Comparison of ENCODE assay signal across 19 cellular contexts in the genomic region with DNA sequence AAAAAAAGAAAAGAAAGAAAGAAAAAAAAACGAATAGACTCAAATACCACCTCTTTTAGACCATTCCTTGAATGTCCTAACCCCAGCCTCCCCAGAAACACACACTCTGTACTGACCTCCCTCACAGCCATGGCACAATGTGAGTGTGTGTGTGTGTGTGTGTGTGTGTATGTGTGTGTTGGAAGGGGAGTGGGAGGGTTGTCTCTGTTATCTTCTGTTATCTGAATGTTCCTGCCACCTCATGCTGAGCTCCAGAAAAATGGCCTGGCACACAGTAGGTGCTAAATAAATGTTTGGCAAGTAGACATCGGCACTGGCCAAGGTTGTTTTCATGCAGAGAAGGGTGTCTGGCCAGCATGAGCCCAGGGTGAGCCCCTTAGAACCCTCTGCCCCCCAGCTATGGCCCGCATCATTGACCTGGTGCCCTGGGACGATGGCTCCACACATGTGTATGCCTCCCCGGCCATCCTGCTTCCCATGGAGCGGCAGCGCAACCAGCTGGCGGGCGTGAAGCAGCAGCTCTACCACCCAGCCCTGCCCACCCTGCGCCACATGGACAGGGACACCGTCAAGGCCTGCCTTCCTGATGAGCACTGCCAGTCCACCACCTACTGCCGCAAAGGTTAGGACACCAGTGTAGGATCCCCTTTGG. TPM values are rescaled to one million over a fixed set of nuclear protein-coding genes. Genes with fewer than 3 reads are reported as not detected.
A peak's percentile ranks its signal among the peaks of the same experiment; 100 is the strongest.
DNase-seq lines count a peak whose midpoint lies in the region; ATAC-seq, FAIRE-seq and TF ChIP-seq lines count a peak whose summit lies in the region.
"Had no signal": no experiment of that assay in that cellular context is flagged by ENCODE, and none has a peak within 500 bp of the region (broad histone marks: within the 10 kb centered on the region; RNA-seq: fewer than 3 reads in every experiment).

No MANE protein-coding gene starts in this region.

- peaks cover 4 to 20% of the 10 kb centered on the region in 2 experiments; a peak in 4 of 5 replicates for H3K27me3 ChIP-seq in HepG2 (ENCODE audit: control insufficient read depth in 1 of 2, insufficient read depth in 2 of 2, low read length in 2 of 2)
- H3K27me3 ChIP-seq: cardiac muscle cell had no signal

- peak; percentile 45 for TF ChIP-seq RAD21 in HepG2 (CRISPR knock-in tag; IDR thresholded peaks at IDR 0.05)

- DNase-seq in ELF-1 (ENCODE audit: low read depth, low spot score) (peak; percentile 47), HUDEP-2 (lab: John Stamatoyannopoulos, UW; ENCODE audit: unreplicated experiment in 76 of 76) (peak in 45 of 76 experiments; percentile 12 to 58 (median 30)), amniotic epithelial cell (ENCODE audit: low read depth) (peak; percentile 9), HepG2 (ENCODE audit: low spot score) (no peak), foreskin melanocyte (no peak), SHP77 (lab: John Stamatoyannopoulos, UW) (no peak)
- DNase-seq in stimulated activated CD4-positive, alpha-beta T cell treated with anti-CD3 and anti-CD28 coated beads, Interleukin-1b, Interleukin-23, amount 100 ng/mL, for 48 hours: no peak
- DNase-seq: activated CD4-positive, alpha-beta T cell treated with anti-CD3 and anti-CD28 coated beads, Interleukin-2, amount 10 ng/mL, durations not matched to agents 7 days and 5 days; activated T-cell treated with anti-CD3 and anti-CD28 coated beads, Interleukin-2, amount 50 U/mL, for 1 hour; effector memory CD8-positive, alpha-beta T cell; NCI-H1694; T-helper 2 cell had no signal

- H3K9ac ChIP-seq in HepG2 (ENCODE audit: insufficient read depth, low read depth, low read length): no peak overlapping the region
- H3K9ac ChIP-seq: parathyroid adenoma had no signal

- H3K4me3 ChIP-seq in HepG2 (replicated peaks in 1 of 3; ENCODE audit: insufficient read depth in 1 of 3, low read depth in 2 of 3, low read length in 3 of 3): no peak overlapping the region
- H3K4me3 ChIP-seq: cardiac muscle cell had no signal

- POLR2A ChIA-PET in HepG2 (lab: Yijun Ruan, JAX): no interaction called here

- TF ChIP-seq POLR2A in HepG2 (IDR thresholded peaks at IDR 0.05; ENCODE audit: insufficient read depth in 1 of 2, low read depth in 2 of 2, low read length in 2 of 2): no peak

- H3K36me3 ChIP-seq in HepG2 (replicated peaks in 1 of 2; ENCODE audit: control insufficient read depth in 1 of 2, insufficient read depth in 2 of 2, low read length in 2 of 2): no peaks in the 10 kb centered on the region
- H3K36me3 ChIP-seq: cardiac muscle cell had no signal

- TF ChIP-seq CTCF in HepG2 (CRISPR knock-in tag; IDR thresholded peaks at IDR 0.05): peak; percentile 91

- no peak overlapping the region for H2AFZ ChIP-seq in HepG2 (ENCODE audit: low read length)
- H2AFZ ChIP-seq: parathyroid adenoma had no signal

- no peaks in the 10 kb centered on the region for H3K9me3 ChIP-seq in HepG2 (ENCODE audit: low read length)

- no peaks in the 10 kb centered on the region for H3K4me1 ChIP-seq in HepG2 (ENCODE audit: insufficient read depth, low read length)

- H3K4me2 ChIP-seq in HepG2 (ENCODE audit: low read depth, low read length): no peak overlapping the region

- no peak for TF ChIP-seq EP300 in HepG2 (IDR thresholded peaks at IDR 0.05; ENCODE audit: low read depth in 2 of 2, low read length in 2 of 2)
- TF ChIP-seq EP300 in HepG2 (CRISPR knock-in tag; IDR thresholded peaks at IDR 0.05; ENCODE audit: borderline replicate concordance): no peak

- peak; percentile 88 for ATAC-seq in HepG2
- ATAC-seq: effector memory CD8-positive, alpha-beta T cell had no signal

- WGBS in HepG2 (ENCODE audit: low lambda C conversion rate): 51% methylated on average over 9 of the region's 12 CpGs

- H3K27ac ChIP-seq in HepG2 (ENCODE audit: extremely low read length, insufficient read depth, low read length): no peak overlapping the region
- H3K27ac ChIP-seq: cardiac muscle cell, HL-60, parathyroid adenoma had no signal

- CTCF ChIA-PET in HepG2 (lab: Yijun Ruan, JAX; ENCODE audit: low intra/inter-chr PET ratio, low total read pairs): interaction anchor here (0.7 kb wide), 1 partner anchor 78 kb away, joined by 3 read pairs; no protein-coding TSS in a partner anchor

- BruUV-seq in HepG2 (replicated peaks; lab: Mats Ljungman, UMichigan): no TSS peak

- no peaks in the 10 kb centered on the region for H4K20me1 ChIP-seq in HepG2 (ENCODE audit: insufficient read depth, low read length)

- no peak for FAIRE-seq in HepG2 (lab: Jason Lieb, UNC)
- FAIRE-seq: frontal cortex had no signal

- intact Hi-C loops in HepG2 (cut with micrococcal nuclease; ENCODE audit: unreplicated experiment): no loop called here

- in situ Hi-C loops in HepG2 (cut with HindIII; ENCODE audit: extremely low pct_ligation_motif_present, low pct_unique_long_range_greater_than_20kb): no loop called here

- H3K79me2 ChIP-seq in HepG2 (ENCODE audit: insufficient read depth, low read length): no peaks in the 10 kb centered on the region
- H3K79me2 ChIP-seq: parathyroid adenoma had no signal

RNA-seq across cellular contexts. Expression of gene CNGB1, which starts 6.6 kb away (rescaled TPM):
- 0.02 and 0.03 TPM in 2 replicates for total RNA-seq in HepG2 (2016; rRNA removed; fragmentation: Illumina TruSeq; extraction: Trizol)
- not detected in 2 replicates for total RNA-seq in HepG2 (2016; cell fraction: cytosol; rRNA removed; fragmentation: Illumina TruSeq; extraction: Trizol; ENCODE audit: low read depth)
- total RNA-seq in HepG2 (2016; cell fraction: insoluble cytoplasmic fraction; rRNA removed; fragmentation: Illumina TruSeq; extraction: Trizol): 0.03 and 0.09 TPM in 2 replicates
- total RNA-seq in HepG2 (2016; cell fraction: membrane; rRNA removed; fragmentation: Illumina TruSeq; extraction: Trizol): 0.53 TPM in 1 of 2 replicates, not detected in the other
- not detected in 2 replicates for total RNA-seq in HepG2 (2016; cell fraction: nucleus; rRNA removed; fragmentation: Illumina TruSeq; extraction: Trizol)
- 0.15 and 0.29 TPM in 2 replicates for polyA plus RNA-seq in HepG2 (2011; rRNA removed)
- 0.15 and 0.33 TPM in 2 replicates for polyA plus RNA-seq in HepG2 (2011; cell fraction: cytosol; rRNA removed)
- 0.08 and 0.38 TPM in 2 replicates for polyA plus RNA-seq in HepG2 (2011; cell fraction: nucleus; rRNA removed)
- polyA plus RNA-seq in HepG2 (2012): 0.08 and 0.84 TPM in 2 replicates
- polyA plus RNA-seq in HepG2 (2016; cell fraction: cytosol; fragmentation: Illumina TruSeq; extraction: Trizol; ENCODE audit: low read depth): 0.09 and 0.19 TPM in 2 replicates
- 0.05 TPM in 1 of 2 replicates, not detected in the other for polyA plus RNA-seq in HepG2 (2016; cell fraction: insoluble cytoplasmic fraction; fragmentation: Illumina TruSeq; extraction: Trizol; ENCODE audit: low read depth)
- polyA plus RNA-seq in HepG2 (2016; cell fraction: membrane; fragmentation: Illumina TruSeq; extraction: Trizol; ENCODE audit: low read depth): not detected in 2 replicates
- not detected in 2 replicates for polyA plus RNA-seq in HepG2 (2016; cell fraction: nucleus; fragmentation: Illumina TruSeq; extraction: Trizol; ENCODE audit: insufficient read depth, low read depth)
- polyA minus RNA-seq in HepG2 (2011; rRNA and poly(A)+ RNA removed; ENCODE audit: low replicate concordance): 4.0 and 16.2 TPM in 2 replicates
- 0.10 TPM in 1 of 2 replicates, not detected in the other for polyA minus RNA-seq in HepG2 (2011; cell fraction: cytosol; rRNA and poly(A)+ RNA removed)
- 0.64 and 1.5 TPM in 2 replicates for polyA minus RNA-seq in HepG2 (2011; cell fraction: nucleus; rRNA and poly(A)+ RNA removed)
- total RNA-seq: activated CD4-positive, alpha-beta T cell treated with anti-CD3 and anti-CD28 coated beads, Interleukin-2, amount 10 ng/mL, durations not matched to agents 7 days and 5 days; cardiac muscle cell; G401; NCI-H460; subcutaneous adipose tissue had no signal
- polyA plus RNA-seq: cardiac muscle cell had no signal

RNA-seq across cellular contexts. Expression of gene ZNF319, which starts 22.9 kb away (rescaled TPM):
- total RNA-seq in HepG2 (2016; rRNA removed; fragmentation: Illumina TruSeq; extraction: Trizol): 3.5 and 3.6 TPM in 2 replicates
- 0.51 and 0.88 TPM in 2 replicates for total RNA-seq in HepG2 (2016; cell fraction: cytosol; rRNA removed; fragmentation: Illumina TruSeq; extraction: Trizol; ENCODE audit: low read depth)
- total RNA-seq in HepG2 (2016; cell fraction: insoluble cytoplasmic fraction; rRNA removed; fragmentation: Illumina TruSeq; extraction: Trizol): 3.1 and 3.2 TPM in 2 replicates
- total RNA-seq in HepG2 (2016; cell fraction: membrane; rRNA removed; fragmentation: Illumina TruSeq; extraction: Trizol): 2.3 and 2.7 TPM in 2 replicates
- total RNA-seq in HepG2 (2016; cell fraction: nucleus; rRNA removed; fragmentation: Illumina TruSeq; extraction: Trizol): 3.0 and 3.7 TPM in 2 replicates
- polyA plus RNA-seq in HepG2 (2011; rRNA removed): 2.4 and 5.2 TPM in 2 replicates
- 2.9 and 3.1 TPM in 2 replicates for polyA plus RNA-seq in HepG2 (2011; cell fraction: cytosol; rRNA removed)
- polyA plus RNA-seq in HepG2 (2011; cell fraction: nucleus; rRNA removed): 7.2 and 8.1 TPM in 2 replicates
- polyA plus RNA-seq in HepG2 (2012): 2.2 and 4.4 TPM in 2 replicates
- polyA plus RNA-seq in HepG2 (2016; cell fraction: cytosol; fragmentation: Illumina TruSeq; extraction: Trizol; ENCODE audit: low read depth): 0.15 and 0.25 TPM in 2 replicates
- 4.6 TPM in 2 replicates for polyA plus RNA-seq in HepG2 (2016; cell fraction: insoluble cytoplasmic fraction; fragmentation: Illumina TruSeq; extraction: Trizol; ENCODE audit: low read depth)
- 1.0 and 1.3 TPM in 2 replicates for polyA plus RNA-seq in HepG2 (2016; cell fraction: membrane; fragmentation: Illumina TruSeq; extraction: Trizol; ENCODE audit: low read depth)
- 5.6 TPM in 2 replicates for polyA plus RNA-seq in HepG2 (2016; cell fraction: nucleus; fragmentation: Illumina TruSeq; extraction: Trizol; ENCODE audit: insufficient read depth, low read depth)
- polyA minus RNA-seq in HepG2 (2011; rRNA and poly(A)+ RNA removed; ENCODE audit: low replicate concordance): 8.6 and 11.6 TPM in 2 replicates
- 4.9 and 6.1 TPM in 2 replicates for polyA minus RNA-seq in HepG2 (2011; cell fraction: cytosol; rRNA and poly(A)+ RNA removed)
- polyA minus RNA-seq in HepG2 (2011; cell fraction: nucleus; rRNA and poly(A)+ RNA removed): 4.6 and 5.0 TPM in 2 replicates

RNA-seq across cellular contexts. Expression of gene USB1, which starts 23.7 kb away (rescaled TPM):
- total RNA-seq in HepG2 (2016; rRNA removed; fragmentation: Illumina TruSeq; extraction: Trizol): 16.7 and 33.5 TPM in 2 replicates
- total RNA-seq in HepG2 (2016; cell fraction: cytosol; rRNA removed; fragmentation: Illumina TruSeq; extraction: Trizol; ENCODE audit: low read depth): 11.1 and 11.2 TPM in 2 replicates
- 17.4 and 32.4 TPM in 2 replicates for total RNA-seq in HepG2 (2016; cell fraction: insoluble cytoplasmic fraction; rRNA removed; fragmentation: Illumina TruSeq; extraction: Trizol)
- total RNA-seq in HepG2 (2016; cell fraction: membrane; rRNA removed; fragmentation: Illumina TruSeq; extraction: Trizol): 47.5 and 49.4 TPM in 2 replicates
- total RNA-seq in HepG2 (2016; cell fraction: nucleus; rRNA removed; fragmentation: Illumina TruSeq; extraction: Trizol): 17.8 and 27.0 TPM in 2 replicates
- polyA plus RNA-seq in HepG2 (2011; rRNA removed): 65.4 and 75.9 TPM in 2 replicates
- polyA plus RNA-seq in HepG2 (2011; cell fraction: cytosol; rRNA removed): 60.7 and 64.8 TPM in 2 replicates
- 51.6 and 63.8 TPM in 2 replicates for polyA plus RNA-seq in HepG2 (2011; cell fraction: nucleus; rRNA removed)
- polyA plus RNA-seq in HepG2 (2012): 24.1 and 47.2 TPM in 2 replicates
- 54.6 and 63.3 TPM in 2 replicates for polyA plus RNA-seq in HepG2 (2016; cell fraction: cytosol; fragmentation: Illumina TruSeq; extraction: Trizol; ENCODE audit: low read depth)
- 76.8 and 103 TPM in 2 replicates for polyA plus RNA-seq in HepG2 (2016; cell fraction: insoluble cytoplasmic fraction; fragmentation: Illumina TruSeq; extraction: Trizol; ENCODE audit: low read depth)
- 136 and 142 TPM in 2 replicates for polyA plus RNA-seq in HepG2 (2016; cell fraction: membrane; fragmentation: Illumina TruSeq; extraction: Trizol; ENCODE audit: low read depth)
- 62.4 and 62.9 TPM in 2 replicates for polyA plus RNA-seq in HepG2 (2016; cell fraction: nucleus; fragmentation: Illumina TruSeq; extraction: Trizol; ENCODE audit: insufficient read depth, low read depth)
- polyA minus RNA-seq in HepG2 (2011; rRNA and poly(A)+ RNA removed; ENCODE audit: low replicate concordance): 97.4 and 101 TPM in 2 replicates
- 44.2 and 48.1 TPM in 2 replicates for polyA minus RNA-seq in HepG2 (2011; cell fraction: cytosol; rRNA and poly(A)+ RNA removed)
- polyA minus RNA-seq in HepG2 (2011; cell fraction: nucleus; rRNA and poly(A)+ RNA removed): 30.8 and 37.7 TPM in 2 replicates

RNA-seq across cellular contexts. Expression of gene MMP15, which starts 48.0 kb away (rescaled TPM):
- 17.2 and 35.2 TPM in 2 replicates for total RNA-seq in HepG2 (2016; rRNA removed; fragmentation: Illumina TruSeq; extraction: Trizol)
- total RNA-seq in HepG2 (2016; cell fraction: cytosol; rRNA removed; fragmentation: Illumina TruSeq; extraction: Trizol; ENCODE audit: low read depth): 3.1 and 4.0 TPM in 2 replicates
- total RNA-seq in HepG2 (2016; cell fraction: insoluble cytoplasmic fraction; rRNA removed; fragmentation: Illumina TruSeq; extraction: Trizol): 15.2 and 35.5 TPM in 2 replicates
- 11.7 and 12.8 TPM in 2 replicates for total RNA-seq in HepG2 (2016; cell fraction: membrane; rRNA removed; fragmentation: Illumina TruSeq; extraction: Trizol)
- total RNA-seq in HepG2 (2016; cell fraction: nucleus; rRNA removed; fragmentation: Illumina TruSeq; extraction: Trizol): 29.8 and 35.0 TPM in 2 replicates
- 44.9 and 65.2 TPM in 2 replicates for polyA plus RNA-seq in HepG2 (2011; rRNA removed)
- 48.2 and 63.4 TPM in 2 replicates for polyA plus RNA-seq in HepG2 (2011; cell fraction: cytosol; rRNA removed)
- polyA plus RNA-seq in HepG2 (2011; cell fraction: nucleus; rRNA removed): 48.7 and 49.3 TPM in 2 replicates
- 31.4 and 52.1 TPM in 2 replicates for polyA plus RNA-seq in HepG2 (2012)
- polyA plus RNA-seq in HepG2 (2016; cell fraction: cytosol; fragmentation: Illumina TruSeq; extraction: Trizol; ENCODE audit: low read depth): 3.1 and 3.6 TPM in 2 replicates
- polyA plus RNA-seq in HepG2 (2016; cell fraction: insoluble cytoplasmic fraction; fragmentation: Illumina TruSeq; extraction: Trizol; ENCODE audit: low read depth): 20.6 and 24.8 TPM in 2 replicates
- polyA plus RNA-seq in HepG2 (2016; cell fraction: membrane; fragmentation: Illumina TruSeq; extraction: Trizol; ENCODE audit: low read depth): 9.3 and 9.6 TPM in 2 replicates
- 59.2 and 61.3 TPM in 2 replicates for polyA plus RNA-seq in HepG2 (2016; cell fraction: nucleus; fragmentation: Illumina TruSeq; extraction: Trizol; ENCODE audit: insufficient read depth, low read depth)
- polyA minus RNA-seq in HepG2 (2011; rRNA and poly(A)+ RNA removed; ENCODE audit: low replicate concordance): 32.1 and 99.8 TPM in 2 replicates
- polyA minus RNA-seq in HepG2 (2011; cell fraction: cytosol; rRNA and poly(A)+ RNA removed): 50.9 and 56.7 TPM in 2 replicates
- 14.2 and 19.3 TPM in 2 replicates for polyA minus RNA-seq in HepG2 (2011; cell fraction: nucleus; rRNA and poly(A)+ RNA removed)

Comparison
In these comparisons a context has a peak if more than half of its experiments do, and no peak if none do; other contexts are left out.
1. DNase-seq: peak in ELF-1 (single experiment), HUDEP-2 (45 of 76) and amniotic epithelial cell (single experiment); none in HepG2 (single experiment), foreskin melanocyte (single experiment), stimulated activated CD4-positive, alpha-beta T cell treated with anti-CD3 and anti-CD28 coated beads, Interleukin-1b, Interleukin-23, amount 100 ng/mL, for 48 hours (single experiment) and SHP77 (0 of 2).